ENCODE assay signal across 8 cellular contexts in genomic region chr4:38319456-38320348, GRCh38.
DNase-seq lines count a peak whose midpoint lies in the region; ATAC-seq lines count a peak whose summit lies in the region.

No MANE protein-coding gene starts in this region.

- peak overlapping the region; percentile 85 for H3K27ac ChIP-seq in layer of hippocampus (ENCODE audit: low read depth, low read length)

- no peaks in the 10 kb centered on the region for H3K9me3 Mint-ChIP-seq in central memory CD8-positive, alpha-beta T cell

- no peaks in the 10 kb centered on the region for H3K27me3 Mint-ChIP-seq in central memory CD8-positive, alpha-beta T cell

- peak overlapping the region; percentile 86 for H3K27ac Mint-ChIP-seq in central memory CD8-positive, alpha-beta T cell (ENCODE audit: low read depth)

- H3K4me3 Mint-ChIP-seq in central memory CD8-positive, alpha-beta T cell, result peak overlapping the region; percentile 81

- H3K27me3 ChIP-seq in layer of hippocampus (ENCODE audit: control insufficient read depth, insufficient read depth, low read length), result no peaks in the 10 kb centered on the region

- peaks cover 1% of the 10 kb centered on the region for H3K36me3 Mint-ChIP-seq in central memory CD8-positive, alpha-beta T cell (ENCODE audit: insufficient read depth)

- DNase-seq in 8988T, result peak; percentile 60
- DNase-seq in NCI-H345 treated with DMSO at 0.1 percent for 48 hours (lab: John Stamatoyannopoulos, UW; ENCODE audit: unreplicated experiment), result peak; percentile 29
- DNase-seq in activated CD4-positive, CD25-positive, alpha-beta regulatory T cell treated with anti-CD3 and anti-CD28 coated beads, Interleukin-2, amount 50 U/mL, for 72 hours, result peak; percentile 97
- DNase-seq in central memory CD8-positive, alpha-beta T cell (ENCODE audit: low spot score in 2 of 2), result peak; percentile 76 to 94
- DNase-seq in stimulated activated CD4-positive, alpha-beta T cell treated with anti-CD3 and anti-CD28 coated beads, Interleukin-15, amount 100 ng/mL, for 48 hours (ENCODE audit: low read depth in 2 of 2), result peak; percentile 84 to 93

- peaks cover 30% of the 10 kb centered on the region for H3K4me1 Mint-ChIP-seq in central memory CD8-positive, alpha-beta T cell

- ATAC-seq in GM18517 (IDR thresholded peaks at IDR 0.05; ENCODE audit: unreplicated experiment) (peak; percentile 48), HG03175 (IDR thresholded peaks at IDR 0.05; ENCODE audit: unreplicated experiment) (peak; percentile 55)
- peak; percentile 72 for ATAC-seq in central memory CD8-positive, alpha-beta T cell (replicated peaks; ENCODE audit: extremely low read depth, poor library complexity, severe bottlenecking)

Comparison
In these comparisons a context has a peak if more than half of its experiments do, and no peak if none do; other contexts are left out.
1. Peak in every context shown above with its lines: DNase-seq, ATAC-seq and H3K27ac ChIP-seq.
2. DNase-seq: peak in every context shown above with its lines; median percentile 97 in activated CD4-positive, CD25-positive, alpha-beta regulatory T cell treated with anti-CD3 and anti-CD28 coated beads, Interleukin-2, amount 50 U/mL, for 72 hours; 88 in stimulated activated CD4-positive, alpha-beta T cell treated with anti-CD3 and anti-CD28 coated beads, Interleukin-15, amount 100 ng/mL, for 48 hours; 85 in central memory CD8-positive, alpha-beta T cell; 60 in 8988T; 29 in NCI-H345 treated with DMSO at 0.1 percent for 48 hours.